ENCODE assay signal across 19 cellular contexts in the genomic region with DNA sequence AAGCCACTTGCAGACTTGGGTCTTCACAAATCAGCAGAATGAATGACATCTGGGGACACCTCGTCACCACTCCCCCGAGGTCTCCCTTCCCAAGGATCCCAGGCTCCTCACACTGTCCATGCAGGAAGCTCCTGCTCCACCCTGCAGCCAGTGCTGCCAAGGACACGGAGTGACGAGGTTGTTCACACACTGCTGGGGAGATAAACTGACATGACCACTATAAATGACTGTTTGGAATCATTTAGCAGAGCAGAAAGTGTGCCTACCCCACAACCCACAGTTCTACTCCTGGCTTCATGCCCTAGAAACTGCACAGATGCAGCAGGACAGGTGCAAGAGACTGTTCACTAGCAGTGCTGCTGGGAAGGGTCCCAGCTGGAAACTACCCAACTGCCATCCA. TPM values are rescaled to one million over a fixed set of nuclear protein-coding genes. Genes with fewer than 3 reads are reported as not detected.
"Had no signal": no experiment of that assay in that cellular context is flagged by ENCODE, and none has a peak within 500 bp of the region (broad histone marks: within the 10 kb centered on the region; RNA-seq: fewer than 3 reads in every experiment).

No MANE protein-coding gene starts in this region.

- H3K36me3 Mint-ChIP-seq: activated CD8-positive, alpha-beta memory T cell treated with anti-CD3 and anti-CD28 coated beads, Interleukin-2, amount 10 ng/mL, durations not matched to agents 7 days and 5 days; activated naive CD4-positive, alpha-beta T cell treated with anti-CD3 and anti-CD28 coated beads, Interleukin-2, amount 50 U/mL, for 72 hours had no signal

- H3K36me3 ChIP-seq: esophagus squamous epithelium, uterus had no signal

- H3K4me3 Mint-ChIP-seq: activated CD8-positive, alpha-beta memory T cell treated with anti-CD3 and anti-CD28 coated beads, Interleukin-2, amount 10 ng/mL, durations not matched to agents 7 days and 5 days; activated T-cell treated with anti-CD3 and anti-CD28 coated beads, Interleukin-2, amount 50 U/mL, for 4 hours; nephron progenitor cell; stimulated activated naive CD8-positive, alpha-beta T cell treated with anti-CD3 and anti-CD28 coated beads, Interleukin-15, amount 100 ng/mL, for 72 hours had no signal

- DNase-seq: activated CD4-positive, alpha-beta T cell treated with anti-CD3 and anti-CD28 coated beads, Interleukin-2, amount 50 U/mL, for 48 hours; activated CD8-positive, alpha-beta memory T cell treated with anti-CD3 and anti-CD28 coated beads, Interleukin-2, amount 10 ng/mL, durations not matched to agents 7 days and 5 days; activated effector memory CD4-positive, alpha-beta T cell treated with anti-CD3 and anti-CD28 coated beads, Interleukin-2, amount 50 U/mL, for 16 hours; activated T-cell treated with anti-CD3 and anti-CD28 coated beads, Interleukin-2, amount 50 U/mL, for 4 hours; esophagus squamous epithelium; foreskin fibroblast; mesenchymal stem cell; nephron progenitor cell; stimulated activated CD4-positive, alpha-beta T cell treated with anti-CD3 and anti-CD28 coated beads, Interleukin-15, amount 100 ng/mL, for 24 hours; stimulated activated CD4-positive, alpha-beta T cell treated with anti-CD3 and anti-CD28 coated beads, Interleukin-4, amount 100 ng/mL, for 4 hours; stimulated activated naive CD8-positive, alpha-beta T cell treated with anti-CD3 and anti-CD28 coated beads, Interleukin-15, amount 100 ng/mL, for 72 hours; testis; uterus had no signal

- ATAC-seq: activated CD4-positive, CD25-positive, alpha-beta regulatory T cell treated with anti-CD3 and anti-CD28 coated beads, Interleukin-2, amount 50 U/mL, for 24 hours; activated CD8-positive, alpha-beta memory T cell treated with anti-CD3 and anti-CD28 coated beads, Interleukin-2, amount 10 ng/mL, durations not matched to agents 7 days and 5 days; activated naive CD4-positive, alpha-beta T cell treated with anti-CD3 and anti-CD28 coated beads, Interleukin-2, amount 50 U/mL, for 72 hours; activated T-cell treated with anti-CD3 and anti-CD28 coated beads, Interleukin-2, amount 50 U/mL, for 4 hours; left lobe of liver; stimulated activated naive CD8-positive, alpha-beta T cell treated with anti-CD3 and anti-CD28 coated beads, Interleukin-15, amount 100 ng/mL, for 72 hours had no signal

- H3K27me3 ChIP-seq: testis, uterus had no signal

- FAIRE-seq: bronchial epithelial cell, colon had no signal

- H3K4me3 ChIP-seq: esophagus squamous epithelium, testis, uterus had no signal

- H3K9me3 Mint-ChIP-seq: activated naive CD4-positive, alpha-beta T cell treated with anti-CD3 and anti-CD28 coated beads, Interleukin-2, amount 50 U/mL, for 72 hours; activated T-cell treated with anti-CD3 and anti-CD28 coated beads, Interleukin-2, amount 50 U/mL, for 4 hours; nephron progenitor cell; stimulated activated naive CD8-positive, alpha-beta T cell treated with anti-CD3 and anti-CD28 coated beads, Interleukin-15, amount 100 ng/mL, for 72 hours had no signal

- H3K27ac Mint-ChIP-seq: activated CD8-positive, alpha-beta memory T cell treated with anti-CD3 and anti-CD28 coated beads, Interleukin-2, amount 10 ng/mL, durations not matched to agents 7 days and 5 days; activated naive CD4-positive, alpha-beta T cell treated with anti-CD3 and anti-CD28 coated beads, Interleukin-2, amount 50 U/mL, for 72 hours; nephron progenitor cell had no signal

- H3K4me1 ChIP-seq: esophagus squamous epithelium, uterus had no signal

- H3K9me3 ChIP-seq: esophagus squamous epithelium, testis, uterus had no signal

- H3K27ac ChIP-seq: esophagus squamous epithelium, testis, uterus had no signal

- H3K4me1 Mint-ChIP-seq: activated CD8-positive, alpha-beta memory T cell treated with anti-CD3 and anti-CD28 coated beads, Interleukin-2, amount 10 ng/mL, durations not matched to agents 7 days and 5 days; stimulated activated naive CD8-positive, alpha-beta T cell treated with anti-CD3 and anti-CD28 coated beads, Interleukin-15, amount 100 ng/mL, for 72 hours had no signal

RNA-seq across cellular contexts. Expression of gene PRSS50, which starts 19.7 kb away (rescaled TPM):
- total RNA-seq: activated CD8-positive, alpha-beta memory T cell treated with anti-CD3 and anti-CD28 coated beads, Interleukin-2, amount 10 ng/mL, durations not matched to agents 7 days and 5 days; activated naive CD4-positive, alpha-beta T cell treated with anti-CD3 and anti-CD28 coated beads, Interleukin-2, amount 50 U/mL, for 72 hours; activated T-cell treated with anti-CD3 and anti-CD28 coated beads, Interleukin-2, amount 50 U/mL, for 4 hours; bronchial epithelial cell; T-helper 2 cell treated with Interferon-gamma antibody and Interleukin-4, amounts not matched to agents 100 ng/mL and 5 ng/mL, for 36 hours had no signal

RNA-seq across cellular contexts. Expression of gene TMIE, which starts 36.1 kb away (rescaled TPM):
- total RNA-seq: activated CD8-positive, alpha-beta memory T cell treated with anti-CD3 and anti-CD28 coated beads, Interleukin-2, amount 10 ng/mL, durations not matched to agents 7 days and 5 days; T-helper 2 cell treated with Interferon-gamma antibody and Interleukin-4, amounts not matched to agents 100 ng/mL and 5 ng/mL, for 36 hours had no signal
